Comparison of ENCODE assay signal across 7 cellular contexts in genomic region chr3:88059380-88060160, GRCh38. TPM values are rescaled to one million over a fixed set of nuclear protein-coding genes. Genes with fewer than 3 reads are reported as not detected.
DNase-seq lines count a peak whose midpoint lies in the region; ATAC-seq, FAIRE-seq and TF ChIP-seq lines count a peak whose summit lies in the region.

No MANE protein-coding gene starts in this region.

- ATAC-seq in GM21717 (IDR thresholded peaks at IDR 0.05; ENCODE audit: unreplicated experiment) (peak; percentile 14), left colon (peak; percentile 27)

- TF ChIP-seq CTCF in breast epithelium (IDR thresholded peaks at IDR 0.05), result no peak

- H3K36me3 ChIP-seq in breast epithelium, result no peaks in the 10 kb centered on the region

- H3K9me3 ChIP-seq in breast epithelium, result no peaks in the 10 kb centered on the region

- H3K4me3 ChIP-seq in breast epithelium, result peak overlapping the region; percentile 86 to 100 (median 87)

- intact Hi-C loops in breast epithelium (cut with DNase I; ENCODE audit: low total_unique reads) (no loop called here), left colon (cut with DNase I, micrococcal nuclease) (no loop called here)

- peak overlapping the region; percentile 96 to 98 for H3K27ac ChIP-seq in breast epithelium

- H3K27me3 ChIP-seq in breast epithelium, result no peaks in the 10 kb centered on the region

- DNase-seq in GM12891 (ENCODE audit: insufficient read length, low spot score) (no peak), M059J (ENCODE audit: low read depth) (peak; percentile 24), breast epithelium (ENCODE audit: low spot score in 2 of 2) (no peak), left colon (peak; percentile 25 to 26), stromal cell of bone marrow (ENCODE audit: low read depth) (peak; percentile 3), middle frontal gyrus (ENCODE audit: extremely low spot score, low spot score) (no peak)

- TF ChIP-seq POLR2A in GM12891 (IDR thresholded peaks at IDR 0.05; ENCODE audit: low read depth, low read length) (no peak), breast epithelium (IDR thresholded peaks at IDR 0.05) (no peak)

- peaks cover 0 to 12% of the 10 kb centered on the region in 2 donors for H3K4me1 ChIP-seq in breast epithelium

- FAIRE-seq in GM12891 (lab: Jason Lieb, UNC), result peak; percentile 13

TF ChIP-seq in GM12891, 5 proteins besides CTCF, POLR2A, EP300 and RAD21:
- TF ChIP-seq POU2F2 (IDR thresholded peaks at IDR 0.05; ENCODE audit: low read depth, low read length) (no peak), TAF1 (IDR thresholded peaks at IDR 0.05; ENCODE audit: low read depth, low read length) (no peak), PAX5 (IDR thresholded peaks at IDR 0.05; ENCODE audit: insufficient read depth, low read length, severe bottlenecking) (no peak), SPI1 (IDR thresholded peaks at IDR 0.05; ENCODE audit: low read depth, low read length) (no peak), POLR2AphosphoS5 (IDR thresholded peaks at IDR 0.05; ENCODE audit: low read depth, low read length) (no peak; the same call in 1 of the 2 replicates)
TF ChIP-seq in GM12891: peak in this region for 0.

RNA-seq across cellular contexts. Expression of gene ZNF654, which starts 0.5 kb away (rescaled TPM):
- polyA plus RNA-seq in GM12891 (2012; ENCODE audit: low read depth, missing spikeins), result 5.9 TPM
- total RNA-seq in M059J (2014; rRNA removed; shearing (Covaris generic)), result 6.8 and 7.8 TPM in 2 replicates
- total RNA-seq in breast epithelium, result 10 to 100 TPM; 15.4 to 26.3 (median 16.5) TPM
- total RNA-seq in left colon, result 10 to 100 TPM; 14.3 to 17.6 TPM

RNA-seq across cellular contexts. Expression of gene CGGBP1, which starts 0.8 kb away (rescaled TPM):
- 25.1 TPM for polyA plus RNA-seq in GM12891 (2012; ENCODE audit: low read depth, missing spikeins)
- 22.8 and 36.9 TPM in 2 replicates for total RNA-seq in M059J (2014; rRNA removed; shearing (Covaris generic))
- total RNA-seq in breast epithelium, result 10 to 100 TPM; 63.5 to 69.5 (median 64.2) TPM
- total RNA-seq in left colon, result 10 to 100 TPM; 46.0 to 49.9 TPM

Comparison
In these comparisons a context has a peak if more than half of its experiments do, and no peak if none do; other contexts are left out.
1. DNase-seq: peak in M059J (single experiment), left colon (2 of 2) and stromal cell of bone marrow (single experiment); none in GM12891 (single experiment), breast epithelium (0 of 2) and middle frontal gyrus (single experiment).